ENCODE assay signal across 12 cellular contexts in the genomic region with DNA sequence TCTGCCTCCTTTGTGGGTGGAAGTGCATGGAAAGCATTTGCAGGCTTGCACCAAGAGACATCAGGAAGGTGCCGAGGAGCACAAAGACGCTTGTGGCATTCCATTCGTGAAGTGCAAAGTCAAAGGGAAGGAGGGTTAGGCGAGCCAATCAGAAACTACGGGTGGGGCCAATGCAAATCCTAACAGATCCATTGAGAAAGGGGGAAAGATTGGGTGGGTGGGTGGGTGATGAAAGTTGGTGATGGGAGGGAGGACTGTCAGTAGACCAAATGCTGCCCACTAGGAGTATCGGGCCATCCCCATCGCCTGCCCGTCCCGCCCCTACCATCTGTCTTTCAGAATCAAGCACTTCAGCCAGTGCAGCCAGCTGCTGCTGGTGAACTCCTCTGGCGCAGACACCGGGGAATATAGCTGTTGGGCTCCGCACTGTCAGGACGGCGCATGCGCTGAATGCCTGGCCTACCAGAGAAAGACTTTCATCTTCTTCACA. TPM values are rescaled to one million over a fixed set of nuclear protein-coding genes. Genes with fewer than 3 reads are reported as not detected.
A peak's percentile ranks its signal among the peaks of the same experiment; 100 is the strongest.
DNase-seq lines count a peak whose midpoint lies in the region; ATAC-seq and TF ChIP-seq lines count a peak whose summit lies in the region.
"Had no signal": no experiment of that assay in that cellular context is flagged by ENCODE, and none has a peak within 500 bp of the region (broad histone marks: within the 10 kb centered on the region; RNA-seq: fewer than 3 reads in every experiment).

No MANE protein-coding gene starts in this region.

- WGBS in thyroid gland, 2 donors = 62 to 76% methylated on average over 15 of the region's 15 CpGs
- WGBS in tibial nerve, 2 donors = 72 to 83% methylated on average over 15 of the region's 15 CpGs

- H3K4me3 ChIP-seq in WI38 (ENCODE audit: low read depth, low read length) (peak overlapping the region; percentile 42), left lung (no peak overlapping the region), thyroid gland (replicated peaks in 1 of 3) (no peak overlapping the region), tibial nerve (no peak overlapping the region)
- H3K4me3 ChIP-seq: esophagus squamous epithelium had no signal

- H3K9me3 ChIP-seq in left lung (no peaks in the 10 kb centered on the region), thyroid gland (no peaks in the 10 kb centered on the region), tibial nerve (no peaks in the 10 kb centered on the region)
- H3K9me3 ChIP-seq: esophagus squamous epithelium had no signal

- H3K36me3 ChIP-seq in left lung (peaks cover 0 to 10% of the 10 kb centered on the region in 2 donors), thyroid gland (no peaks in the 10 kb centered on the region), tibial nerve (no peaks in the 10 kb centered on the region)
- H3K36me3 ChIP-seq: WERI-Rb-1 had no signal

- TF ChIP-seq EP300 in tibial nerve (IDR thresholded peaks at IDR 0.05) = no peak

- ATAC-seq in left lung = peak; percentile 24
- ATAC-seq in HG02571 (IDR thresholded peaks at IDR 0.05; ENCODE audit: unreplicated experiment) = no peak
- ATAC-seq: activated T-cell treated with anti-CD3 and anti-CD28 coated beads, Interleukin-2, amount 50 U/mL, for 72 hours had no signal

- DNase-seq in NCI-H187 (lab: John Stamatoyannopoulos, UW) (peak; percentile 33 to 43), NCI-H187 treated with DMSO at 0.1 percent for 48 hours (lab: John Stamatoyannopoulos, UW) (no peak), left lung (no peak), thyroid gland (peak; percentile 14 to 34), tibial nerve (ENCODE audit: low spot score in 2 of 2) (no peak), OCI-M1 (lab: John Stamatoyannopoulos, UW) (no peak)
- DNase-seq: activated T-cell treated with anti-CD3 and anti-CD28 coated beads, Interleukin-2, amount 50 U/mL, for 72 hours; esophagus squamous epithelium; WERI-Rb-1 had no signal

- TF ChIP-seq POLR2A in thyroid gland (IDR thresholded peaks at IDR 0.05) = no peak
- TF ChIP-seq POLR2A in tibial nerve (IDR thresholded peaks at IDR 0.05) = no peak

- H3K27me3 ChIP-seq in left lung (no peaks in the 10 kb centered on the region), thyroid gland (no peaks in the 10 kb centered on the region), tibial nerve (no peaks in the 10 kb centered on the region)
- H3K27me3 ChIP-seq: esophagus squamous epithelium had no signal

- peaks cover 0 to 12% of the 10 kb centered on the region in 2 donors for H3K4me1 ChIP-seq in left lung
- no peaks in the 10 kb centered on the region for H3K4me1 ChIP-seq in thyroid gland
- H3K4me1 ChIP-seq in tibial nerve = peaks cover 0 to 8% (median 0%) of the 10 kb centered on the region in 4 donors

- H3K27ac ChIP-seq in left lung (no peak overlapping the region), thyroid gland (no peak overlapping the region), tibial nerve (no peak overlapping the region)
- H3K27ac ChIP-seq: 22Rv1, WERI-Rb-1 had no signal

- TF ChIP-seq CTCF in WI38 (IDR thresholded peaks at IDR 0.05; ENCODE audit: low read depth, low read length) (no peak), left lung (IDR thresholded peaks at IDR 0.05) (no peak), thyroid gland (IDR thresholded peaks at IDR 0.05) (no peak), tibial nerve (IDR thresholded peaks at IDR 0.05) (no peak)

- intact Hi-C loops in left lung (cut with DNase I) = loop anchor here in 1 of 2 donors (10.0 kb wide), 1 partner anchor 60 kb away; no protein-coding TSS in a partner anchor
- intact Hi-C loops in thyroid gland (cut with DNase I) = loop anchor here (5.0 kb wide), 1 partner anchor 63 kb away; no protein-coding TSS in a partner anchor

RNA-seq across cellular contexts. Expression of a gene that starts 17.1 kb away (rescaled TPM):
- total RNA-seq in left lung = 100 to 1,000 TPM; 188 to 198 TPM
- 100 to 1,000 TPM; 122 to 283 (median 180) TPM for total RNA-seq in thyroid gland
- total RNA-seq in tibial nerve = 100 to 1,000 TPM; 168 to 282 (median 181) TPM

RNA-seq across cellular contexts. Expression of a gene that starts 49.2 kb away (rescaled TPM):
- 10 to 100 TPM; 34.6 to 66.4 TPM for total RNA-seq in left lung
- 10 to 100 TPM; 13.5 to 51.6 (median 18.3) TPM for total RNA-seq in thyroid gland
- total RNA-seq in tibial nerve = 100 to 1,000 TPM in 3 of 4 donors, 10 to 100 TPM in 1; 95.6 to 201 (median 112) TPM

Comparison
In these comparisons a context has a peak if more than half of its experiments do, and no peak if none do; other contexts are left out.
1. DNase-seq: peak in NCI-H187 (2 of 2) and thyroid gland (2 of 2); none in NCI-H187 treated with DMSO at 0.1 percent for 48 hours (single experiment), left lung (0 of 2), tibial nerve (0 of 2) and OCI-M1 (single experiment).